Comparison of ENCODE assay signal across 1 cellular context in genomic region chr17:81920612-81921530, GRCh38.
TF ChIP-seq lines count a peak whose summit lies in the region.

No MANE protein-coding gene starts in this region.

TF ChIP-seq in IMR-90, 13 proteins besides CTCF, POLR2A, EP300 and RAD21 (continued from another document):
- TF ChIP-seq MXI1 (IDR thresholded peaks at IDR 0.05; ENCODE audit: borderline replicate concordance, low read depth, low read length), result no peak
- no peak for TF ChIP-seq CHD1 (IDR thresholded peaks at IDR 0.05; ENCODE audit: low read depth, low read length)
- no peak for TF ChIP-seq SMC3 (IDR thresholded peaks at IDR 0.05; ENCODE audit: low read depth, low read length)
- TF ChIP-seq ELK1 (IDR thresholded peaks at IDR 0.05; ENCODE audit: borderline replicate concordance, low read depth, low read length), result no peak
- TF ChIP-seq USF2 (IDR thresholded peaks at IDR 0.05; ENCODE audit: low read depth, low read length), result no peak
- TF ChIP-seq NFE2L2 (IDR thresholded peaks at IDR 0.05; ENCODE audit: low read depth, low read length), result no peak
